Comparison of ENCODE assay signal across 23 cellular contexts in genomic region chr12:107807471-107808150, GRCh38. TPM values are rescaled to one million over a fixed set of nuclear protein-coding genes. Genes with fewer than 3 reads are reported as not detected.
DNase-seq lines count a peak whose midpoint lies in the region; ATAC-seq and TF ChIP-seq lines count a peak whose summit lies in the region.
"Had no signal": no experiment of that assay in that cellular context is flagged by ENCODE, and none has a peak within 500 bp of the region (broad histone marks: within the 10 kb centered on the region; RNA-seq: fewer than 3 reads in every experiment).

No MANE protein-coding gene starts in this region.

- H3K4me3 Mint-ChIP-seq in activated CD4-positive, alpha-beta T cell treated with anti-CD3 and anti-CD28 coated beads, Interleukin-2, amount 10 ng/mL, durations not matched to agents 7 days and 5 days, result no peak overlapping the region
- no peak overlapping the region for H3K4me3 Mint-ChIP-seq in stimulated activated memory B cell treated with anti-CD40 and anti-IgM and Interleukin-4, amounts not matched to agents 10 μg/mL and 1 μg/mL and 100 μg/mL, for 72 hours
- H3K4me3 Mint-ChIP-seq: CD14-positive monocyte; CD4-positive, alpha-beta memory T cell; HFFc6 had no signal

- TF ChIP-seq CTCF in coronary artery (IDR thresholded peaks at IDR 0.05), result no peak

- H3K79me1 ChIP-seq in mesenchymal stem cell (replicated peaks; ENCODE audit: low read length, poor library complexity, severe bottlenecking), result no peaks in the 10 kb centered on the region

- no peak overlapping the region for H4K91ac ChIP-seq in mesenchymal stem cell (ENCODE audit: low read length)

- no peak overlapping the region for H2BK5ac ChIP-seq in mesenchymal stem cell (ENCODE audit: low read depth, low read length, poor library complexity, severe bottlenecking)

- no peak overlapping the region for H3K9ac ChIP-seq in mesenchymal stem cell (ENCODE audit: low read length)
- H3K9ac ChIP-seq: BLaER1, GM23248 had no signal

- H2BK15ac ChIP-seq in mesenchymal stem cell (ENCODE audit: low read depth, poor library complexity, severe bottlenecking), result no peak overlapping the region

- H3K4me3 ChIP-seq in coronary artery, result no peak overlapping the region
- H3K4me3 ChIP-seq in mesenchymal stem cell (ENCODE audit: insufficient read depth in 1 of 2, low read depth in 1 of 2, low read length in 2 of 2), result no peak overlapping the region
- H3K4me3 ChIP-seq: A549, BLaER1, GM23248 had no signal

- no peak overlapping the region for H3K14ac ChIP-seq in mesenchymal stem cell (ENCODE audit: low read length in 2 of 2)

- H3K4me1 Mint-ChIP-seq in activated CD4-positive, alpha-beta T cell treated with anti-CD3 and anti-CD28 coated beads, Interleukin-2, amount 10 ng/mL, durations not matched to agents 7 days and 5 days, result no peaks in the 10 kb centered on the region
- H3K4me1 Mint-ChIP-seq in stimulated activated memory B cell treated with anti-CD40 and anti-IgM and Interleukin-4, amounts not matched to agents 10 μg/mL and 1 μg/mL and 100 μg/mL, for 72 hours, result no peaks in the 10 kb centered on the region
- H3K4me1 Mint-ChIP-seq: CD14-positive monocyte had no signal

- no peak for DNase-seq in activated CD4-positive, alpha-beta T cell treated with anti-CD3 and anti-CD28 coated beads, Interleukin-2, amount 10 ng/mL, durations not matched to agents 7 days and 5 days
- no peak for DNase-seq in activated CD4-positive, alpha-beta T cell treated with anti-CD3 and anti-CD28 coated beads for 48 hours
- DNase-seq in coronary artery (ENCODE audit: low spot score) (peak; percentile 49), mesenchymal stem cell (no peak), Right ventricle myocardium superior (no peak), EL (no peak)
- no peak for DNase-seq in stimulated activated CD4-positive, alpha-beta T cell treated with anti-CD3 and anti-CD28 coated beads, Interleukin-4, amount 100 ng/mL, for 4 hours
- DNase-seq: CD4-positive, alpha-beta memory T cell; DMS153; DMS79; GF-D8; GM23248; HCEC 1CT; HFFc6 had no signal

- no peak overlapping the region for H3K4me2 ChIP-seq in mesenchymal stem cell (ENCODE audit: low read length, poor library complexity, severe bottlenecking)
- H3K4me2 ChIP-seq: A549, BLaER1 had no signal

- H3K4ac ChIP-seq in mesenchymal stem cell (ENCODE audit: low read depth in 1 of 2, low read length in 2 of 2), result no peak overlapping the region

- no peaks in the 10 kb centered on the region for H3K27me3 ChIP-seq in mesenchymal stem cell (ENCODE audit: control insufficient read depth in 1 of 2, insufficient read depth in 1 of 2, low read length in 2 of 2)
- H3K27me3 ChIP-seq: BLaER1 had no signal

- H3K27ac Mint-ChIP-seq in activated CD4-positive, alpha-beta T cell treated with anti-CD3 and anti-CD28 coated beads, Interleukin-2, amount 10 ng/mL, durations not matched to agents 7 days and 5 days, result peak overlapping the region; percentile 36
- H3K27ac Mint-ChIP-seq in stimulated activated memory B cell treated with anti-CD40 and anti-IgM and Interleukin-4, amounts not matched to agents 10 μg/mL and 1 μg/mL and 100 μg/mL, for 72 hours, result no peak overlapping the region
- H3K27ac Mint-ChIP-seq: CD14-positive monocyte; CD4-positive, alpha-beta memory T cell; HFFc6 had no signal

- no peak overlapping the region for H2AK5ac ChIP-seq in mesenchymal stem cell (ENCODE audit: low read length, severe bottlenecking)

- H3K9me3 ChIP-seq in mesenchymal stem cell (ENCODE audit: control insufficient read depth, low read length), result no peaks in the 10 kb centered on the region
- H3K9me3 ChIP-seq: A549, BLaER1 had no signal

- POLR2A ChIA-PET in activated CD4-positive, alpha-beta T cell treated with anti-CD3 and anti-CD28 coated beads, Interleukin-2, amount 10 ng/mL, durations not matched to agents 7 days and 5 days (lab: Charles Lee), result no interaction called here

- H2AFZ ChIP-seq in mesenchymal stem cell (ENCODE audit: low read depth, low read length), result peak overlapping the region; percentile 39
- H2AFZ ChIP-seq: GM23248 had no signal

- no peak overlapping the region for H4K8ac ChIP-seq in mesenchymal stem cell (ENCODE audit: low read length)

- peaks cover 6% of the 10 kb centered on the region for H3K27me3 Mint-ChIP-seq in activated CD4-positive, alpha-beta T cell treated with anti-CD3 and anti-CD28 coated beads, Interleukin-2, amount 10 ng/mL, durations not matched to agents 7 days and 5 days
- H3K27me3 Mint-ChIP-seq in stimulated activated memory B cell treated with anti-CD40 and anti-IgM and Interleukin-4, amounts not matched to agents 10 μg/mL and 1 μg/mL and 100 μg/mL, for 72 hours, result no peaks in the 10 kb centered on the region

- peak; percentile 39 for ATAC-seq in stimulated activated memory B cell treated with anti-CD40 and anti-IgM and Interleukin-4, amounts not matched to agents 10 μg/mL and 1 μg/mL and 100 μg/mL, for 72 hours
- no peak for ATAC-seq in Right ventricle myocardium superior (ENCODE audit: poor library complexity)

- H2BK12ac ChIP-seq in mesenchymal stem cell (ENCODE audit: low read length in 2 of 2), result no peak overlapping the region

- H3K18ac ChIP-seq in mesenchymal stem cell (ENCODE audit: low read depth in 1 of 2, low read length in 2 of 2), result no peak overlapping the region

- WGBS in mesenchymal stem cell, result 26% methylated on average over 3 of the region's 3 CpGs

- H3K4me1 ChIP-seq in mesenchymal stem cell (ENCODE audit: control insufficient read depth, insufficient read depth, low read depth, low read length), result no peaks in the 10 kb centered on the region
- H3K4me1 ChIP-seq: A549, BLaER1 had no signal

- H3K36me3 ChIP-seq in mesenchymal stem cell (ENCODE audit: control insufficient read depth in 1 of 2, insufficient read depth in 2 of 2, low read depth in 1 of 2, low read length in 2 of 2), result no peaks in the 10 kb centered on the region
- H3K36me3 ChIP-seq: BLaER1 had no signal

- intact Hi-C loops in Right ventricle myocardium superior (cut with DNase I), result no loop called here

- H3K27ac ChIP-seq in coronary artery (no peak overlapping the region), mesenchymal stem cell (ENCODE audit: low read length, poor library complexity, severe bottlenecking) (no peak overlapping the region)
- H3K27ac ChIP-seq: 22Rv1, A549, BLaER1, GM23248, HL-60 had no signal

- no peaks in the 10 kb centered on the region for H3K9me3 Mint-ChIP-seq in activated CD4-positive, alpha-beta T cell treated with anti-CD3 and anti-CD28 coated beads, Interleukin-2, amount 10 ng/mL, durations not matched to agents 7 days and 5 days
- no peaks in the 10 kb centered on the region for H3K9me3 Mint-ChIP-seq in stimulated activated memory B cell treated with anti-CD40 and anti-IgM and Interleukin-4, amounts not matched to agents 10 μg/mL and 1 μg/mL and 100 μg/mL, for 72 hours
- H3K9me3 Mint-ChIP-seq: CD14-positive monocyte; CD4-positive, alpha-beta memory T cell had no signal

- no peak overlapping the region for H3K23ac ChIP-seq in mesenchymal stem cell (ENCODE audit: low read length in 2 of 2)

- H3K36me3 Mint-ChIP-seq in activated CD4-positive, alpha-beta T cell treated with anti-CD3 and anti-CD28 coated beads, Interleukin-2, amount 10 ng/mL, durations not matched to agents 7 days and 5 days (ENCODE audit: low read depth), result no peaks in the 10 kb centered on the region
- H3K36me3 Mint-ChIP-seq in stimulated activated memory B cell treated with anti-CD40 and anti-IgM and Interleukin-4, amounts not matched to agents 10 μg/mL and 1 μg/mL and 100 μg/mL, for 72 hours, result no peaks in the 10 kb centered on the region
- H3K36me3 Mint-ChIP-seq: CD14-positive monocyte; CD4-positive, alpha-beta memory T cell had no signal

- CTCF ChIA-PET in activated CD4-positive, alpha-beta T cell treated with anti-CD3 and anti-CD28 coated beads, Interleukin-2, amount 10 ng/mL, durations not matched to agents 7 days and 5 days (lab: Charles Lee), result no interaction called here

- H2BK120ac ChIP-seq in mesenchymal stem cell (ENCODE audit: low read depth, low read length), result no peak overlapping the region

RNA-seq across cellular contexts. Expression of gene ASCL4, which starts 33.1 kb away (rescaled TPM):
- not detected for total RNA-seq in activated CD4-positive, alpha-beta T cell treated with anti-CD3 and anti-CD28 coated beads, Interleukin-2, amount 10 ng/mL, durations not matched to agents 7 days and 5 days
- not detected for polyA plus RNA-seq in mesenchymal stem cell (2013, experiment 1 of 2)
- polyA plus RNA-seq in mesenchymal stem cell (2013, experiment 2 of 2), result not detected
- total RNA-seq in Right ventricle myocardium superior, result not detected
- total RNA-seq: CD4-positive, alpha-beta memory T cell; Daoy; GM23248; H4; HFFc6; HT1080 had no signal
- polyA plus RNA-seq: A549; CD14-positive monocyte; CD4-positive, alpha-beta memory T cell; GM23248 had no signal

RNA-seq across cellular contexts. Expression of gene PRDM4, which starts 46.7 kb away (rescaled TPM):
- total RNA-seq in activated CD4-positive, alpha-beta T cell treated with anti-CD3 and anti-CD28 coated beads, Interleukin-2, amount 10 ng/mL, durations not matched to agents 7 days and 5 days, result 10 to 100 TPM; 26.2 to 26.5 TPM
- polyA plus RNA-seq in mesenchymal stem cell (2013, experiment 1 of 2), result 25.1 TPM
- 24.5 TPM for polyA plus RNA-seq in mesenchymal stem cell (2013, experiment 2 of 2)
- 13.3 TPM for total RNA-seq in Right ventricle myocardium superior
